Comparison of ENCODE assay signal across 1 cellular context in the genomic region with DNA sequence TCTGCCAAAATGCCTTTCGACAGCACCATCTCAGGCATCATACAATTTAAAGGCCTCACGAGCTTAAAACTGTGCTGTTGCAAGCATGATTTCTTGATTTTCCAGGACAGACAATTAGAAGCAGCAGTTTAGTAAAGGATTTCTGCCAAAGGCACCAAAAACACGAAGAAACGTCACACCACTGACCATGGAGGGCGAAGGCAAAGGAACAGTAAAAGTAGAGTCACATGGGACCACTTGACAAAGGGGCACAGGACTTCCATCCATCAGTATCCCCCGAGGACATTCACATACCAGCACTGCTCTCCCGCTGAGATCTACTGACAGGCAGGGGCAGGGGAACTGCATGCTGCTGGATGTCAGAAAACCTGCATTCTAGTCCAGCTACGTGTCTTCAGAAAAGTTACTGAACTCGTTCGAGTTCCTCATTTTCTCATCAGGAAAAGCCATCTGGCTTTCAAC.
TF ChIP-seq lines count a peak whose summit lies in the region.

No MANE protein-coding gene starts in this region.

TF ChIP-seq in GM23338, 12 proteins besides CTCF, POLR2A, EP300 and RAD21 (continued from another document):
- TF ChIP-seq, protein P1, sequence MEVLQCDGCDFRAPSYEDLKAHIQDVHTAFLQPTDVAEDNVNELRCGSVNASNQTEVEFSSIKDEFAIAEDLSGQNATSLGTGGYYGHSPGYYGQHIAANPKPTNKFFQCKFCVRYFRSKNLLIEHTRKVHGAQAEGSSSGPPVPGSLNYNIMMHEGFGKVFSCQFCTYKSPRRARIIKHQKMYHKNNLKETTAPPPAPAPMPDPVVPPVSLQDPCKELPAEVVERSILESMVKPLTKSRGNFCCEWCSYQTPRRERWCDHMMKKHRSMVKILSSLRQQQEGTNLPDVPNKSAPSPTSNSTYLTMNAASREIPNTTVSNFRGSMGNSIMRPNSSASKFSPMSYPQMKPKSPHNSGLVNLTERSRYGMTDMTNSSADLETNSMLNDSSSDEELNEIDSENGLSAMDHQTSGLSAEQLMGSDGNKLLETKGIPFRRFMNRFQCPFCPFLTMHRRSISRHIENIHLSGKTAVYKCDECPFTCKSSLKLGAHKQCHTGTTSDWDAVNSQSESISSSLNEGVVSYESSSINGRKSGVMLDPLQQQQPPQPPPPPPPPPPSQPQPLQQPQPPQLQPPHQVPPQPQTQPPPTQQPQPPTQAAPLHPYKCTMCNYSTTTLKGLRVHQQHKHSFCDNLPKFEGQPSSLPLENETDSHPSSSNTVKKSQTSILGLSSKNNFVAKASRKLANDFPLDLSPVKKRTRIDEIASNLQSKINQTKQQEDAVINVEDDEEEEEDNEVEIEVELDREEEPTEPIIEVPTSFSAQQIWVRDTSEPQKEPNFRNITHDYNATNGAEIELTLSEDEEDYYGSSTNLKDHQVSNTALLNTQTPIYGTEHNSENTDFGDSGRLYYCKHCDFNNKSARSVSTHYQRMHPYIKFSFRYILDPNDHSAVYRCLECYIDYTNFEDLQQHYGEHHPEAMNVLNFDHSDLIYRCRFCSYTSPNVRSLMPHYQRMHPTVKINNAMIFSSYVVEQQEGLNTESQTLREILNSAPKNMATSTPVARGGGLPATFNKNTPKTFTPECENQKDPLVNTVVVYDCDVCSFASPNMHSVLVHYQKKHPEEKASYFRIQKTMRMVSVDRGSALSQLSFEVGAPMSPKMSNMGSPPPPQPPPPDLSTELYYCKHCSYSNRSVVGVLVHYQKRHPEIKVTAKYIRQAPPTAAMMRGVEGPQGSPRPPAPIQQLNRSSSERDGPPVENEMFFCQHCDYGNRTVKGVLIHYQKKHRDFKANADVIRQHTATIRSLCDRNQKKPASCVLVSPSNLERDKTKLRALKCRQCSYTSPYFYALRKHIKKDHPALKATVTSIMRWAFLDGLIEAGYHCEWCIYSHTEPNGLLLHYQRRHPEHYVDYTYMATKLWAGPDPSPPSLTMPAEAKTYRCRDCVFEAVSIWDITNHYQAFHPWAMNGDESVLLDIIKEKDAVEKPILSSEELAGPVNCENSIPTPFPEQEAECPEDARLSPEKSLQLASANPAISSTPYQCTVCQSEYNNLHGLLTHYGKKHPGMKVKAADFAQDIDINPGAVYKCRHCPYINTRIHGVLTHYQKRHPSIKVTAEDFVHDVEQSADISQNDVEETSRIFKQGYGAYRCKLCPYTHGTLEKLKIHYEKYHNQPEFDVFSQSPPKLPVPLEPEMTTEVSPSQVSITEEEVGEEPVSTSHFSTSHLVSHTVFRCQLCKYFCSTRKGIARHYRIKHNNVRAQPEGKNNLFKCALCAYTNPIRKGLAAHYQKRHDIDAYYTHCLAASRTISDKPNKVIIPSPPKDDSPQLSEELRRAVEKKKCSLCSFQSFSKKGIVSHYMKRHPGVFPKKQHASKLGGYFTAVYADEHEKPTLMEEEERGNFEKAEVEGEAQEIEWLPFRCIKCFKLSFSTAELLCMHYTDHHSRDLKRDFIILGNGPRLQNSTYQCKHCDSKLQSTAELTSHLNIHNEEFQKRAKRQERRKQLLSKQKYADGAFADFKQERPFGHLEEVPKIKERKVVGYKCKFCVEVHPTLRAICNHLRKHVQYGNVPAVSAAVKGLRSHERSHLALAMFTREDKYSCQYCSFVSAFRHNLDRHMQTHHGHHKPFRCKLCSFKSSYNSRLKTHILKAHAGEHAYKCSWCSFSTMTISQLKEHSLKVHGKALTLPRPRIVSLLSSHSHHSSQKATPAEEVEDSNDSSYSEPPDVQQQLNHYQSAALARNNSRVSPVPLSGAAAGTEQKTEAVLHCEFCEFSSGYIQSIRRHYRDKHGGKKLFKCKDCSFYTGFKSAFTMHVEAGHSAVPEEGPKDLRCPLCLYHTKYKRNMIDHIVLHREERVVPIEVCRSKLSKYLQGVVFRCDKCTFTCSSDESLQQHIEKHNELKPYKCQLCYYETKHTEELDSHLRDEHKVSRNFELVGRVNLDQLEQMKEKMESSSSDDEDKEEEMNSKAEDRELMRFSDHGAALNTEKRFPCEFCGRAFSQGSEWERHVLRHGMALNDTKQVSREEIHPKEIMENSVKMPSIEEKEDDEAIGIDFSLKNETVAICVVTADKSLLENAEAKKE (CRISPR knock-in tag; IDR thresholded peaks at IDR 0.05) = no peak
- TF ChIP-seq JUNB (IDR thresholded peaks at IDR 0.05; ENCODE audit: unreplicated experiment) (no peak), CREB1 (CRISPR knock-in tag; IDR thresholded peaks at IDR 0.05; ENCODE audit: low read depth) (no peak), POLR2AphosphoS5 (IDR thresholded peaks at IDR 0.05; ENCODE audit: low read depth) (no peak), EZH2phosphoT487 (IDR thresholded peaks at IDR 0.05; ENCODE audit: unreplicated experiment) (no peak), STAT1 (IDR thresholded peaks at IDR 0.05; ENCODE audit: unreplicated experiment) (no peak), EZH2 (IDR thresholded peaks at IDR 0.05; ENCODE audit: low read depth, unreplicated experiment) (no peak), NANOG (IDR thresholded peaks at IDR 0.05; ENCODE audit: borderline replicate concordance) (no peak)
- TF ChIP-seq, protein P2, sequence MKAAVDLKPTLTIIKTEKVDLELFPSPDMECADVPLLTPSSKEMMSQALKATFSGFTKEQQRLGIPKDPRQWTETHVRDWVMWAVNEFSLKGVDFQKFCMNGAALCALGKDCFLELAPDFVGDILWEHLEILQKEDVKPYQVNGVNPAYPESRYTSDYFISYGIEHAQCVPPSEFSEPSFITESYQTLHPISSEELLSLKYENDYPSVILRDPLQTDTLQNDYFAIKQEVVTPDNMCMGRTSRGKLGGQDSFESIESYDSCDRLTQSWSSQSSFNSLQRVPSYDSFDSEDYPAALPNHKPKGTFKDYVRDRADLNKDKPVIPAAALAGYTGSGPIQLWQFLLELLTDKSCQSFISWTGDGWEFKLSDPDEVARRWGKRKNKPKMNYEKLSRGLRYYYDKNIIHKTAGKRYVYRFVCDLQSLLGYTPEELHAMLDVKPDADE (IDR thresholded peaks at IDR 0.05) = no peak
TF ChIP-seq in GM23338: peak in this region for 0.
